In the genomic region with DNA sequence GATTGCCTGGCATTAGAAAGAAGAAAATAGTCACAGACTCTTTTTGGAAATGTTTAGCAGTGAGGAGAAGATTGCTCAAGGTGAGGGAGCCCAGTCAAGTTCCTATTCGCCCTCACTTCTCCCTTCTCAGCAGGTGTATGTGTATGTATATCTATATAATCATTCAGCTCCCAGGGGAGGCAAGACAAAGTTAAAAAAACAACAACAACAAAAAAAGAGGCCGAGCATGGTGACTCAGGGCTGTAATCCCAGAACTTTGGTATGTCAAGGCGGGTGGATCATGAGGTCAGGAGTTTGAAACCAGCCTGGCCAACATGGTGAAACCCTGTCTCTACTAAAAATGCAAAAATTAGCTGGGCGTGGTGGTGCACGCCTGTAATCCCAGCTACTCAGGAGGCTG, we compare ENCODE assay signal across 7 cellular contexts.
DNase-seq lines count a peak whose midpoint lies in the region; ATAC-seq, FAIRE-seq and TF ChIP-seq lines count a peak whose summit lies in the region.
"Not testable (repeated sequence)": the region's sequence is repeated elsewhere in the genome, so short reads cannot be mapped to it uniquely, and the experiment has no call there.

No MANE protein-coding gene starts in this region.

- H3K27me3 ChIP-seq in HUES64 (ENCODE audit: insufficient read depth, low read length); adipocyte (replicated peaks; ENCODE audit: control insufficient read depth, insufficient read depth, low read length); HepG2 (ENCODE audit: control insufficient read depth in 1 of 2, insufficient read depth in 2 of 2, low read length in 2 of 2); trophoblast cell (ENCODE audit: insufficient read depth, low read length): not testable (repeated sequence)

- TF ChIP-seq RAD21 in HepG2 (CRISPR knock-in tag; IDR thresholded peaks at IDR 0.05): not testable (repeated sequence)

- peak overlapping the region; percentile 80; the same call in 1 of the 2 replicates for H3K9ac ChIP-seq in HUES64 (ENCODE audit: low read depth, low read length)
- H3K9ac ChIP-seq in adipocyte (ENCODE audit: low read length); trophoblast cell (ENCODE audit: low read length): not testable (repeated sequence)
- peak overlapping the region; percentile 86 for H3K9ac ChIP-seq in HepG2 (ENCODE audit: insufficient read depth, low read depth, low read length)

- H3K4me3 ChIP-seq in HUES64 (ENCODE audit: low read length) (peak overlapping the region; percentile 73), HepG2 (replicated peaks in 1 of 3; ENCODE audit: insufficient read depth in 1 of 3, low read depth in 2 of 3, low read length in 3 of 3) (peak overlapping the region; percentile 73 to 91 (median 76); a peak in 5 of 6 replicates)
- not testable (repeated sequence) for H3K4me3 ChIP-seq in adipocyte (ENCODE audit: low read length); fibroblast of villous mesenchyme (ENCODE audit: low read depth, low read length); trophoblast cell (ENCODE audit: low read depth, low read length)

- not testable (repeated sequence) for H4K8ac ChIP-seq in trophoblast cell (ENCODE audit: low read depth, low read length)

- 54% methylated on average over 4 of the region's 5 CpGs for WGBS in HUES64
- 64% methylated on average over 5 of the region's 5 CpGs for WGBS in HepG2 (ENCODE audit: low lambda C conversion rate)
- WGBS in trophoblast cell (ENCODE audit: extremely low coverage, insufficient coverage, insufficient read length): no CpG with 5 or more reads among the region's 5 CpGs

- not testable (repeated sequence) for H3K18ac ChIP-seq in trophoblast cell (ENCODE audit: low read length)

- H3K79me1 ChIP-seq in trophoblast cell (ENCODE audit: low read length): peaks cover 22% of the 10 kb centered on the region

- TF ChIP-seq CTCF in fibroblast of villous mesenchyme (IDR thresholded peaks at IDR 0.05; ENCODE audit: insufficient read depth, low read depth, low read length); HepG2 (CRISPR knock-in tag; IDR thresholded peaks at IDR 0.05): not testable (repeated sequence)

- H3K14ac ChIP-seq in trophoblast cell (ENCODE audit: low read length): not testable (repeated sequence)

- TF ChIP-seq POLR2A in HepG2 (IDR thresholded peaks at IDR 0.05; ENCODE audit: insufficient read depth in 1 of 2, low read depth in 2 of 2, low read length in 2 of 2): not testable (repeated sequence)

- intact Hi-C loops in HepG2 (cut with micrococcal nuclease; ENCODE audit: unreplicated experiment): loop anchor here (1.0 to 10.0 kb wide), 3 partner anchors 16 to 274 kb away; a partner anchor contains a TSS

- in situ Hi-C loops in HepG2 (cut with HindIII; ENCODE audit: extremely low pct_ligation_motif_present, low pct_unique_long_range_greater_than_20kb): not testable (repeated sequence)

- H3K4me1 ChIP-seq in HUES64 (ENCODE audit: insufficient read depth, low read length): peaks cover 60% of the 10 kb centered on the region
- peaks cover 19% of the 10 kb centered on the region for H3K4me1 ChIP-seq in adipocyte (ENCODE audit: control insufficient read depth, insufficient read depth, low read length)
- H3K4me1 ChIP-seq in HepG2 (ENCODE audit: insufficient read depth, low read length): peaks cover 54% of the 10 kb centered on the region
- H3K4me1 ChIP-seq in trophoblast cell (ENCODE audit: control insufficient read depth in 1 of 2, insufficient read depth in 2 of 2, low read length in 2 of 2): peaks cover 24 to 36% of the 10 kb centered on the region in 2 experiments

- not testable (repeated sequence) for H3K4ac ChIP-seq in trophoblast cell (ENCODE audit: low read depth, low read length)

- peak overlapping the region; percentile 46 for H2BK120ac ChIP-seq in trophoblast cell (ENCODE audit: insufficient read depth, low read length, poor library complexity)

- POLR2A ChIA-PET in HepG2 (lab: Yijun Ruan, JAX): interaction anchor here (0.7 to 5.1 kb wide), 9 partner anchors 9 to 45 kb away, joined by 3 to 91 read pairs (median 7); no protein-coding TSS in a partner anchor

- peak overlapping the region; percentile 91 for H3K4me2 ChIP-seq in HepG2 (ENCODE audit: low read depth, low read length)
- not testable (repeated sequence) for H3K4me2 ChIP-seq in trophoblast cell (ENCODE audit: low read length)

- TF ChIP-seq EP300 in HepG2 (IDR thresholded peaks at IDR 0.05; ENCODE audit: low read depth in 2 of 2, low read length in 2 of 2); HepG2 (CRISPR knock-in tag; IDR thresholded peaks at IDR 0.05; ENCODE audit: borderline replicate concordance): not testable (repeated sequence)

- H4K91ac ChIP-seq in trophoblast cell (ENCODE audit: low read depth, low read length): peak overlapping the region; percentile 43

- H3K9me3 ChIP-seq in HUES64 (ENCODE audit: insufficient read depth, low read depth, low read length); adipocyte (ENCODE audit: control insufficient read depth, low read length); HepG2 (ENCODE audit: low read length); trophoblast cell (ENCODE audit: insufficient read depth, low read depth, low read length): not testable (repeated sequence)

- not testable (repeated sequence) for H2BK12ac ChIP-seq in trophoblast cell (ENCODE audit: low read length)

- peak; percentile 35 for DNase-seq in ELR (ENCODE audit: low read depth)
- DNase-seq in adipocyte (ENCODE audit: low read depth): peak; percentile 21
- peak; percentile 22 for DNase-seq in fibroblast of villous mesenchyme (ENCODE audit: low read depth)
- not testable (repeated sequence) for DNase-seq in HepG2 (ENCODE audit: low spot score)
- DNase-seq in trophoblast cell: peak in 1 of 2 donors; percentile 43

- CTCF ChIA-PET in HepG2 (lab: Yijun Ruan, JAX; ENCODE audit: low intra/inter-chr PET ratio, low total read pairs): not testable (repeated sequence)

- H4K20me1 ChIP-seq in HepG2 (ENCODE audit: insufficient read depth, low read length): not testable (repeated sequence)

- H3K27ac ChIP-seq in HUES64 (ENCODE audit: low read depth, low read length): peak overlapping the region; percentile 96
- H3K27ac ChIP-seq in cingulate gyrus (ENCODE audit: low read depth, low read length): peak overlapping the region; percentile 83
- H3K27ac ChIP-seq in HepG2 (ENCODE audit: extremely low read length, insufficient read depth, low read length): peak overlapping the region; percentile 97
- H3K27ac ChIP-seq in trophoblast cell (ENCODE audit: low read depth, low read length): peak overlapping the region; percentile 61

- H3K79me2 ChIP-seq in HepG2 (ENCODE audit: insufficient read depth, low read length) (peaks cover 37% of the 10 kb centered on the region), trophoblast cell (ENCODE audit: control insufficient read depth, insufficient read depth, low read length, poor library complexity) (peaks cover 13% of the 10 kb centered on the region)

- ATAC-seq in HepG2: not testable (repeated sequence)

- not testable (repeated sequence) for H2AFZ ChIP-seq in HepG2 (ENCODE audit: low read length); trophoblast cell (ENCODE audit: insufficient read depth, low read length, poor library complexity)

- H3K36me3 ChIP-seq in HUES64 (ENCODE audit: insufficient read depth, low read length); adipocyte (ENCODE audit: control insufficient read depth, insufficient read depth, low read length, severe bottlenecking); HepG2 (replicated peaks in 1 of 2; ENCODE audit: control insufficient read depth in 1 of 2, insufficient read depth in 2 of 2, low read length in 2 of 2); trophoblast cell (ENCODE audit: control insufficient read depth in 1 of 2, insufficient read depth in 2 of 2, low read length in 2 of 2): not testable (repeated sequence)

- H4K12ac ChIP-seq in trophoblast cell (ENCODE audit: low read depth, low read length): peak overlapping the region; percentile 26

- not testable (repeated sequence) for H2AK5ac ChIP-seq in trophoblast cell (ENCODE audit: low read length)

- not testable (repeated sequence) for BruUV-seq in HepG2 (replicated peaks; lab: Mats Ljungman, UMichigan)

- not testable (repeated sequence) for H2BK5ac ChIP-seq in trophoblast cell (ENCODE audit: low read depth, low read length, poor library complexity)

- not testable (repeated sequence) for FAIRE-seq in HepG2 (lab: Jason Lieb, UNC)

- not testable (repeated sequence) for H3K23ac ChIP-seq in trophoblast cell (ENCODE audit: low read length)

TF ChIP-seq in HepG2, 621 proteins besides CTCF, POLR2A, EP300 and RAD21:
- TF ChIP-seq ZNF292 (CRISPR knock-in tag; IDR thresholded peaks at IDR 0.05; ENCODE audit: borderline replicate concordance, low read depth) (0 out of 2 replicates have a peak, but pooled peaks have one; percentile 1), ZNF781 (CRISPR knock-in tag; IDR thresholded peaks at IDR 0.05; ENCODE audit: borderline replicate concordance, not compliant biosample characterization) (peak; percentile 0)
